ENCODE assay signal across 8 cellular contexts in the genomic region with DNA sequence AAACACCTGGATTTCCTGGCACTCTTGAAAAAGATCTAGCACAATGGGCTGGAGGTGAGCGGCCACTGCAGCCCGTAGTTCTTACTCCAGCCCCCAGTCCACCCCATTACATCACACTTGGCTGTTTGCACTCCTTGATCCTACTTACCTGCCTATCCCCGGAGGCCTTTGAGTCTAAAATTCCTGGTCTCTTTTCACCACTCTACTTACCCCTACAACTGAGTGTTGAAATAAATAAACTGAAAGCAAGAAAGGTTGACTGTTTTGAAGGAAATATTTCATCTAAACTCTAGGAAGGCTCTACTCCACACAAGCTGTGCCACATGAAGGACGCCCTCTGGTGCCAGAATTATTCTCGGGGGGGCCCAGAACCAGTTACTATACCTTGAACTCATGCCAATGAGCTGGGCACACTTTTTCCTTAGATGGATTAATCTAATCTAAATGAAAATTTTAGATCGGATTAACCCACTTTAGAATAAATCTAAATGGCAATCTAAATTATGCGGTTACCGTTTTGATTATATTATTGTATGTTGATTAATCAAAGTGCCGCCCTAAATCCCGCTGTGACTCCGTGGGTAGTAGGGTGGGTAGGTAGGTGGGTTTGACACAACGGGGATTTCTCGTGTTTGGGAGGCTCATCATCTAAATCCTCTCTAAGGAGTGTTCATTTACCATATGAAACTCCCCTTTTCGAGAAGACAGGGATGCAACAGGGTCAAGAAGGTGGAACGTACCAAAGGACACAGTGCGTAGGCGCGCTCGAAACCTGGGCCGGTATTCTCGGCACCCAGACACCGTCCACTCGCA. TPM values are rescaled to one million over a fixed set of nuclear protein-coding genes. Genes with fewer than 3 reads are reported as not detected.
DNase-seq lines count a peak whose midpoint lies in the region; ATAC-seq and TF ChIP-seq lines count a peak whose summit lies in the region.

No MANE protein-coding gene starts in this region.

- TF ChIP-seq CTCF in osteocyte (IDR thresholded peaks at IDR 0.05) = peak; percentile 47

- peak overlapping the region; percentile 92 for H3K4me3 Mint-ChIP-seq in osteocyte (ENCODE audit: unreplicated experiment)

- DNase-seq in D341Med (ENCODE audit: low spot score) (peak; percentile 60), NCI-H748 treated with DMSO at 0.1 percent for 48 hours (lab: John Stamatoyannopoulos, UW) (peak; percentile 70), fibroblast of peridontal ligament (ENCODE audit: extremely low read depth) (peak; percentile 59), osteocyte (ENCODE audit: extremely low spot score, unreplicated experiment) (no peak), NCI-H446 (lab: John Stamatoyannopoulos, UW) (no peak)
- DNase-seq in activated T-cell treated with anti-CD3 and anti-CD28 coated beads, Interleukin-2, amount 50 U/mL, for 48 hours = peak; percentile 66 to 72

- H3K9me3 Mint-ChIP-seq in osteocyte (ENCODE audit: unreplicated experiment) = no peaks in the 10 kb centered on the region

- H3K27me3 Mint-ChIP-seq in osteocyte (ENCODE audit: unreplicated experiment) = peaks cover 8% of the 10 kb centered on the region

- peak; percentile 11 for ATAC-seq in HG03039 (IDR thresholded peaks at IDR 0.05; ENCODE audit: unreplicated experiment)
- no peak for ATAC-seq in HG03460 (IDR thresholded peaks at IDR 0.05; ENCODE audit: unreplicated experiment)

- peaks cover 21% of the 10 kb centered on the region for H3K4me1 Mint-ChIP-seq in osteocyte (ENCODE audit: unreplicated experiment)

- H3K27ac Mint-ChIP-seq in osteocyte (ENCODE audit: unreplicated experiment) = peak overlapping the region; percentile 100

- peaks cover 35% of the 10 kb centered on the region for H3K36me3 Mint-ChIP-seq in osteocyte (ENCODE audit: unreplicated experiment)

RNA-seq across cellular contexts. Expression of a gene that starts 0.7 kb away (rescaled TPM):
- 1,019 and 1,057 TPM in 2 replicates for total RNA-seq in osteocyte

RNA-seq across cellular contexts. Expression of a gene that starts 24.1 kb away (rescaled TPM):
- not detected in 2 replicates for total RNA-seq in osteocyte

RNA-seq across cellular contexts. Expression of a gene that starts 46.4 kb away (rescaled TPM):
- total RNA-seq in osteocyte = 0.11 and 0.24 TPM in 2 replicates

Comparison
In these comparisons a context has a peak if more than half of its experiments do, and no peak if none do; other contexts are left out.
1. DNase-seq: peak in D341Med (single experiment), NCI-H748 treated with DMSO at 0.1 percent for 48 hours (single experiment), activated T-cell treated with anti-CD3 and anti-CD28 coated beads, Interleukin-2, amount 50 U/mL, for 48 hours (2 of 2) and fibroblast of peridontal ligament (single experiment); none in osteocyte (single experiment) and NCI-H446 (0 of 2).